In the genomic region with DNA sequence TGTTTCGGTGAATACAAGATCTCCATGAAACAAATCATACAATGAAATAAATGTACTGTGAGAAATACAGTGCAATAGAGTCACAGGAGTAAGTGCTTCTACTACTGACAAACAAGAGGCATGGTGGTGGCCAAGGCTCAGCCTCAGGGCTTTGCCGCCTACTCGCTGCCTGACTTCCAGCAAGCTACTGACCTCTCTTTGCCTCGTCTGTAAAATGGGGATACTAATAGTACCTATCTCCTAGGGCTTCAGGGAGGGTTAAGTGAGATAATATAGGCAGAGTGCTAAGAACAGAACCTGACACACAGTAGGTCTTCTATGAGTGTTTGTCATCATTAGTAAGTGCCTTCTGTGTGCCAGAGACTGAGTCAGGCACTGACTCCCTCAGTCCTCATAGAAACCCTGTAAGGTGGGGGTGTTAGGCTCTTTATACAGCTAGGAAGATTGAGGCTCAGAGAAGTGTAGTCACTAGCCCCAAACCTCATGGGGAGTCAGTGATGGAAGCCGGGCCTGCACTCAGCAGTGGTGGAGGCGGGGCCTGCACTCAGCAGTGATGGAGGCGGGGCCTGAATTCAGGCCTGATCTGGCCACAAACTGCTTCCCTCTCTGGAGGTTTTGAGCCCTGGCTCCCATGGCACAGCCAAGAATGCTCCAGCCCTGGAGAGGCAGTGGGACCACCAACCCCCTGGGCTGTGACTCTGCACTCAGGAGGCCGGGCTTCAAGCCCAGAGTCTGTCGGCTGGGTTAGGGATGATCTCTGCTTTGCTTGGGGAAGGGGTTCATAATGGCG, we compare ENCODE assay signal across 1 cellular context.
TF ChIP-seq lines count a peak whose summit lies in the region.

No MANE protein-coding gene starts in this region.

TF ChIP-seq in HCT116, 20 proteins besides CTCF, POLR2A, EP300 and RAD21 (continued from another document):
- TF ChIP-seq, protein P1, sequence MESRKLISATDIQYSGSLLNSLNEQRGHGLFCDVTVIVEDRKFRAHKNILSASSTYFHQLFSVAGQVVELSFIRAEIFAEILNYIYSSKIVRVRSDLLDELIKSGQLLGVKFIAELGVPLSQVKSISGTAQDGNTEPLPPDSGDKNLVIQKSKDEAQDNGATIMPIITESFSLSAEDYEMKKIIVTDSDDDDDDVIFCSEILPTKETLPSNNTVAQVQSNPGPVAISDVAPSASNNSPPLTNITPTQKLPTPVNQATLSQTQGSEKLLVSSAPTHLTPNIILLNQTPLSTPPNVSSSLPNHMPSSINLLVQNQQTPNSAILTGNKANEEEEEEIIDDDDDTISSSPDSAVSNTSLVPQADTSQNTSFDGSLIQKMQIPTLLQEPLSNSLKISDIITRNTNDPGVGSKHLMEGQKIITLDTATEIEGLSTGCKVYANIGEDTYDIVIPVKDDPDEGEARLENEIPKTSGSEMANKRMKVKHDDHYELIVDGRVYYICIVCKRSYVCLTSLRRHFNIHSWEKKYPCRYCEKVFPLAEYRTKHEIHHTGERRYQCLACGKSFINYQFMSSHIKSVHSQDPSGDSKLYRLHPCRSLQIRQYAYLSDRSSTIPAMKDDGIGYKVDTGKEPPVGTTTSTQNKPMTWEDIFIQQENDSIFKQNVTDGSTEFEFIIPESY (IDR thresholded peaks at IDR 0.05; ENCODE audit: extremely low read depth, insufficient replicate concordance, low read length): no peak
- TF ChIP-seq, protein P2, sequence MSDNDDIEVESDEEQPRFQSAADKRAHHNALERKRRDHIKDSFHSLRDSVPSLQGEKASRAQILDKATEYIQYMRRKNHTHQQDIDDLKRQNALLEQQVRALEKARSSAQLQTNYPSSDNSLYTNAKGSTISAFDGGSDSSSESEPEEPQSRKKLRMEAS (IDR thresholded peaks at IDR 0.05): no peak
- TF ChIP-seq SRF (IDR thresholded peaks at IDR 0.05; ENCODE audit: low read depth): no peak
- TF ChIP-seq FOSL1 (IDR thresholded peaks at IDR 0.05; ENCODE audit: low read depth): no peak
- no peak for TF ChIP-seq POLR2AphosphoS5 (IDR thresholded peaks at IDR 0.05; ENCODE audit: low read depth, low read length)
- TF ChIP-seq SP1 (IDR thresholded peaks at IDR 0.05; ENCODE audit: low read depth): no peak
- TF ChIP-seq CEBPB (IDR thresholded peaks at IDR 0.05; ENCODE audit: low read depth): no peak
- no peak for TF ChIP-seq ZNF274 (IDR thresholded peaks at IDR 0.05; ENCODE audit: low read depth, low read length)
TF ChIP-seq in HCT116: peak in this region for 0.
